In genomic region chr3:152846572-152847202, GRCh38 we compare ENCODE assay signal across 1 cellular context. TPM values are rescaled to one million over a fixed set of nuclear protein-coding genes. Genes with fewer than 3 reads are reported as not detected.
"Had no signal": no experiment of that assay in that cellular context is flagged by ENCODE, and none has a peak within 500 bp of the region (broad histone marks: within the 10 kb centered on the region; RNA-seq: fewer than 3 reads in every experiment).

No MANE protein-coding gene starts in this region.

RNA-seq across cellular contexts. Expression of gene P2RY1, which starts 11.8 kb away (rescaled TPM):
- total RNA-seq: myocyte had no signal
